In the genomic region with DNA sequence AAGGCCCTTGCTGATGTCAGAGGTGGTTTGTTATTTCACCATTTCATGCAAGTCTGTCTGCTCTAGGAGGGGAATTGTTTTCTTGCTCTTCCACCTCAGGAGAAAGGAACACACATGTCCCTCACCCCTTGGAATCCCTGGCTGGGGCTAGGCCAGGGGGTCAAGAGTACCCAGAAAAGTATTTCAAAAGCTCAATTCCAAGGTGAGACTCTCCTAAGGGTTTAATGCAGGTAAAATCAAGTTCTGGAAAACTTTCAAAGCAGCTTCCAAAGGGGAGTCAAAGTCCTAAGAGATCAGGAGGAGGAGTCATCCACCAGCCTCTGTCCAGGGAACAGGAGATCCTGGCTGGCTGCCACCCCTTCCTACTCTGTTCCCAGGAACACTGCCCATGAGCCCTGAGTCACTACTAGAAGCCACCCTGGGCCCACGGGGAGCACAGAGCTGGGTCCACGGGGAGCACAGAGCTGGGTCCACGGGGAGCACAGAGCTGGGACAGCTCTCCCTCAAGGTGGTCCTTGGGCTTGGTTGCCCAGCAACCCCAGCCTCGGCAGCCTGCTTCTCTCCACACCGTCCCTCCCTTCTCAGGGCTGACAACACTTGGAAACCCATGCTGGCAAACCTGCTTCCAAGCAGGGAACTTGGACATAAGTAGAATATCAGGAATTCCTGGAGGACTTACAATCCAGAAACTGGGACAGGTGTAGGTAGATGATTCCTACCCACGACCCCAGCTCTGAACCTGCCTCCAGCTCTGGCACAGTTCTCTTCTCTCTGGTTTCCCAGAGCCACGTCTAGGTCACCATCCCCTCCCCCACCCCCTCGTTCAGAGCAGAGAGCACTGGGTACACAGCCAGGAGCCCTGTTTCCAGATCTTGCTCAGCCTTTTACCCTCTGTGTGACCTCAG, we compare ENCODE assay signal across 8 cellular contexts. TPM values are rescaled to one million over a fixed set of nuclear protein-coding genes. Genes with fewer than 3 reads are reported as not detected.
DNase-seq lines count a peak whose midpoint lies in the region; ATAC-seq and TF ChIP-seq lines count a peak whose summit lies in the region.

No MANE protein-coding gene starts in this region.

- peak; percentile 97 for ATAC-seq in gastrocnemius medialis
- no peak for ATAC-seq in HG02885 (IDR thresholded peaks at IDR 0.05; ENCODE audit: poor library complexity, unreplicated experiment)
- no peak for ATAC-seq in GM18868 (IDR thresholded peaks at IDR 0.05; ENCODE audit: unreplicated experiment)
- no peak for ATAC-seq in HG03469 (IDR thresholded peaks at IDR 0.05; ENCODE audit: unreplicated experiment)

- intact Hi-C loops in cardiac septum (cut with DNase I): no loop called here
- intact Hi-C loops in gastrocnemius medialis (cut with DNase I; ENCODE audit: low total_unique reads): no loop called here

- H3K4me1 ChIP-seq in gastrocnemius medialis: peaks cover 8 to 10% of the 10 kb centered on the region in 2 donors

- no peaks in the 10 kb centered on the region for H3K9me3 ChIP-seq in gastrocnemius medialis

- no peaks in the 10 kb centered on the region for H3K27me3 ChIP-seq in gastrocnemius medialis

- no peaks in the 10 kb centered on the region for H3K36me3 ChIP-seq in gastrocnemius medialis

- no peak for TF ChIP-seq CTCF in VCaP (conservative IDR thresholded peaks at IDR 0.05)
- no peak for TF ChIP-seq CTCF in gastrocnemius medialis (IDR thresholded peaks at IDR 0.05 in 4 of 5, conservative IDR thresholded peaks at IDR 0.05 in 1 of 5)

- no peak overlapping the region for H3K4me3 ChIP-seq in gastrocnemius medialis

- in situ Hi-C loops in gastrocnemius medialis (cut with MboI; ENCODE audit: low sequenced_read_pairs in 4 of 4): no loop called here

- DNase-seq in GM04504 (ENCODE audit: low read depth) (peak; percentile 87), cardiac septum (ENCODE audit: low spot score) (peak; percentile 89), gastrocnemius medialis (peak; percentile 80 to 92)
- DNase-seq in activated effector memory CD4-positive, alpha-beta T cell treated with Interleukin-2 at 50 U/mL for 16 hours: no peak

- H3K27ac ChIP-seq in VCaP (peak overlapping the region; percentile 42; the same call in 1 of the 2 replicates), gastrocnemius medialis (peak overlapping the region in 3 of 4 donors; percentile 18 to 41 (median 36))

- TF ChIP-seq POLR2A in gastrocnemius medialis (IDR thresholded peaks at IDR 0.05): no peak

RNA-seq across cellular contexts. Expression of a gene that starts 35.3 kb away (rescaled TPM):
- total RNA-seq in cardiac septum: 113 TPM
- total RNA-seq in gastrocnemius medialis: 100 to 1,000 TPM; 110 to 346 (median 260) TPM

RNA-seq across cellular contexts. Expression of a gene that starts 49.0 kb away (rescaled TPM):
- total RNA-seq in cardiac septum (148 TPM), gastrocnemius medialis (100 to 1,000 TPM in 1 of 4 donors, 10 to 100 TPM in 3; 66.3 to 118 (median 83.2) TPM)

RNA-seq across cellular contexts. Expression of a gene that starts 54.5 kb away (rescaled TPM):
- total RNA-seq in cardiac septum (0.11 TPM), gastrocnemius medialis (under 1 TPM in 1 of 4 donors, not detected in 3; 0.09 TPM)

Comparison
In these comparisons a context has a peak if more than half of its experiments do, and no peak if none do; other contexts are left out.
1. ATAC-seq: peak in gastrocnemius medialis (2 of 2); none in HG02885 (single experiment), GM18868 (single experiment) and HG03469 (single experiment).